ENCODE assay signal across 10 cellular contexts in genomic region chr19:947707-948533, GRCh38. TPM values are rescaled to one million over a fixed set of nuclear protein-coding genes. Genes with fewer than 3 reads are reported as not detected.
DNase-seq lines count a peak whose midpoint lies in the region; ATAC-seq and TF ChIP-seq lines count a peak whose summit lies in the region.
"Had no signal": no experiment of that assay in that cellular context is flagged by ENCODE, and none has a peak within 500 bp of the region (broad histone marks: within the 10 kb centered on the region; RNA-seq: fewer than 3 reads in every experiment).

No MANE protein-coding gene starts in this region.

- no peak for TF ChIP-seq EP300 in upper lobe of left lung (IDR thresholded peaks at IDR 0.05)

- no peak overlapping the region for H3K4me3 ChIP-seq in colonic mucosa
- H3K4me3 ChIP-seq in upper lobe of left lung = no peak overlapping the region
- H3K4me3 ChIP-seq in A673 (ENCODE audit: low read depth, low read length, poor library complexity, severe bottlenecking) = no peak overlapping the region
- H3K4me3 ChIP-seq: SJSA1 had no signal

- DNase-seq in activated CD8-positive, alpha-beta T cell treated with anti-CD3 and anti-CD28 coated beads for 36 hours = no peak
- DNase-seq in activated CD8-positive, alpha-beta T cell treated with anti-CD3 and anti-CD28 coated beads, Interleukin-2, amount 10 ng/mL, durations not matched to agents 7 days and 5 days = no peak
- DNase-seq in colonic mucosa = peak; percentile 53
- peak; percentile 68 to 86 for DNase-seq in upper lobe of left lung
- no peak for DNase-seq in HFFc6
- no peak for DNase-seq in ecto neural progenitor cell (ENCODE audit: low spot score)
- DNase-seq in A673 (ENCODE audit: low spot score) = no peak

- H3K9ac ChIP-seq in colonic mucosa (ENCODE audit: low read depth in 2 of 2, low read length in 2 of 2) = no peak overlapping the region

- H3K27me3 ChIP-seq in colonic mucosa (no peaks in the 10 kb centered on the region), upper lobe of left lung (no peaks in the 10 kb centered on the region), A673 (replicated peaks; ENCODE audit: insufficient read depth, low read depth, low read length, poor library complexity) (no peaks in the 10 kb centered on the region)
- H3K27me3 ChIP-seq: SJSA1 had no signal

- CTCF ChIA-PET in activated CD8-positive, alpha-beta T cell treated with anti-CD3 and anti-CD28 coated beads for 36 hours (lab: Charles Lee) = interaction anchor here (1.0 kb wide), 1 partner anchor 23 kb away, joined by 3 read pairs; no protein-coding TSS in a partner anchor
- CTCF ChIA-PET in activated CD8-positive, alpha-beta T cell treated with anti-CD3 and anti-CD28 coated beads, Interleukin-2, amount 10 ng/mL, durations not matched to agents 7 days and 5 days (lab: Charles Lee) = interaction anchor here (1.0 kb wide), 1 partner anchor 23 kb away, joined by 3 read pairs; no protein-coding TSS in a partner anchor
- CTCF ChIA-PET in A673 (lab: Charles Lee) = no interaction called here

- peak; percentile 37 for ATAC-seq in activated CD8-positive, alpha-beta T cell treated with anti-CD3 and anti-CD28 coated beads for 36 hours
- ATAC-seq in activated CD8-positive, alpha-beta T cell treated with anti-CD3 and anti-CD28 coated beads, Interleukin-2, amount 10 ng/mL, durations not matched to agents 7 days and 5 days = no peak
- peak; percentile 74 for ATAC-seq in HG03175 (IDR thresholded peaks at IDR 0.05; ENCODE audit: unreplicated experiment)
- ATAC-seq in upper lobe of left lung (ENCODE audit: low FRiP score in 2 of 2) = peak; percentile 76

- BruUV-seq in A673 (replicated peaks; lab: Mats Ljungman, UMichigan) = no TSS peak

- no peaks in the 10 kb centered on the region for H3K27me3 Mint-ChIP-seq in activated CD8-positive, alpha-beta T cell treated with anti-CD3 and anti-CD28 coated beads for 36 hours
- H3K27me3 Mint-ChIP-seq in activated CD8-positive, alpha-beta T cell treated with anti-CD3 and anti-CD28 coated beads, Interleukin-2, amount 10 ng/mL, durations not matched to agents 7 days and 5 days (ENCODE audit: low read depth) = no peaks in the 10 kb centered on the region
- peaks cover 8% of the 10 kb centered on the region for H3K27me3 Mint-ChIP-seq in HFFc6 (ENCODE audit: insufficient read depth)

- POLR2A ChIA-PET in activated CD8-positive, alpha-beta T cell treated with anti-CD3 and anti-CD28 coated beads for 36 hours (lab: Charles Lee) = interaction anchor here (1.2 kb wide), 1 partner anchor 19 kb away, joined by 6 read pairs; no protein-coding TSS in a partner anchor
- POLR2A ChIA-PET in activated CD8-positive, alpha-beta T cell treated with anti-CD3 and anti-CD28 coated beads, Interleukin-2, amount 10 ng/mL, durations not matched to agents 7 days and 5 days (lab: Charles Lee) = no interaction called here
- POLR2A ChIA-PET in A673 (lab: Charles Lee; ENCODE audit: low non-redundant PET) = no interaction called here

- H3K27ac ChIP-seq in colonic mucosa (no peak overlapping the region), upper lobe of left lung (peak overlapping the region in 1 of 4 donors; percentile 52), A673 (ENCODE audit: low read depth, low read length, poor library complexity, severe bottlenecking) (no peak overlapping the region)
- H3K27ac ChIP-seq: SJSA1 had no signal

- H3K4me1 Mint-ChIP-seq in activated CD8-positive, alpha-beta T cell treated with anti-CD3 and anti-CD28 coated beads for 36 hours (ENCODE audit: low read depth) = peaks cover 2% of the 10 kb centered on the region
- H3K4me1 Mint-ChIP-seq in activated CD8-positive, alpha-beta T cell treated with anti-CD3 and anti-CD28 coated beads, Interleukin-2, amount 10 ng/mL, durations not matched to agents 7 days and 5 days (ENCODE audit: low read depth) = peaks cover 3% of the 10 kb centered on the region
- H3K4me1 Mint-ChIP-seq in HFFc6 (ENCODE audit: low read depth) = peaks cover 7% of the 10 kb centered on the region

- WGBS in upper lobe of left lung, 2 donors = 76 to 97% methylated on average over 14 to 41 of the region's 46 CpGs

- intact Hi-C loops in activated CD8-positive, alpha-beta T cell treated with anti-CD3 and anti-CD28 coated beads for 36 hours (cut with micrococcal nuclease) = no loop called here
- intact Hi-C loops in colonic mucosa (cut with DNase I) (no loop called here), A673 (cut with micrococcal nuclease; ENCODE audit: unreplicated experiment) (no loop called here)

- TF ChIP-seq POLR2A in upper lobe of left lung (IDR thresholded peaks at IDR 0.05) = no peak

- no peak overlapping the region for H3K4me3 Mint-ChIP-seq in activated CD8-positive, alpha-beta T cell treated with anti-CD3 and anti-CD28 coated beads for 36 hours
- no peak overlapping the region for H3K4me3 Mint-ChIP-seq in activated CD8-positive, alpha-beta T cell treated with anti-CD3 and anti-CD28 coated beads, Interleukin-2, amount 10 ng/mL, durations not matched to agents 7 days and 5 days
- H3K4me3 Mint-ChIP-seq in HFFc6 = no peak overlapping the region

- no peaks in the 10 kb centered on the region for H3K36me3 Mint-ChIP-seq in activated CD8-positive, alpha-beta T cell treated with anti-CD3 and anti-CD28 coated beads for 36 hours (ENCODE audit: low read depth)
- H3K36me3 Mint-ChIP-seq in activated CD8-positive, alpha-beta T cell treated with anti-CD3 and anti-CD28 coated beads, Interleukin-2, amount 10 ng/mL, durations not matched to agents 7 days and 5 days (ENCODE audit: low read depth) = no peaks in the 10 kb centered on the region
- peaks cover 5% of the 10 kb centered on the region for H3K36me3 Mint-ChIP-seq in HFFc6 (ENCODE audit: low read depth)

- peaks cover 10% of the 10 kb centered on the region for H3K4me1 ChIP-seq in colonic mucosa
- H3K4me1 ChIP-seq in upper lobe of left lung = peaks cover 6 to 10% (median 6%) of the 10 kb centered on the region in 4 donors
- peaks cover 5% of the 10 kb centered on the region for H3K4me1 ChIP-seq in A673 (ENCODE audit: insufficient read depth, low read length, poor library complexity, severe bottlenecking)

- H3K36me3 ChIP-seq in colonic mucosa (no peaks in the 10 kb centered on the region), upper lobe of left lung (peaks cover 0 to 8% (median 0%) of the 10 kb centered on the region in 4 donors), A673 (ENCODE audit: insufficient read depth, low read length, poor library complexity, severe bottlenecking) (no peaks in the 10 kb centered on the region)
- H3K36me3 ChIP-seq: SJSA1 had no signal

- no peak for TF ChIP-seq CTCF in activated CD8-positive, alpha-beta T cell treated with anti-CD3 and anti-CD28 coated beads for 36 hours (IDR thresholded peaks at IDR 0.05)
- no peak for TF ChIP-seq CTCF in colonic mucosa (IDR thresholded peaks at IDR 0.05)
- TF ChIP-seq CTCF in upper lobe of left lung (IDR thresholded peaks at IDR 0.05) = no peak
- TF ChIP-seq CTCF in HFFc6 (IDR thresholded peaks at IDR 0.05) = no peak
- no peak for TF ChIP-seq CTCF in A673 (conservative IDR thresholded peaks at IDR 0.05; ENCODE audit: low read depth, low read length)

- no peak overlapping the region for H3K27ac Mint-ChIP-seq in activated CD8-positive, alpha-beta T cell treated with anti-CD3 and anti-CD28 coated beads for 36 hours
- H3K27ac Mint-ChIP-seq in activated CD8-positive, alpha-beta T cell treated with anti-CD3 and anti-CD28 coated beads, Interleukin-2, amount 10 ng/mL, durations not matched to agents 7 days and 5 days = no peak overlapping the region
- H3K27ac Mint-ChIP-seq in HFFc6 = no peak overlapping the region

- no peaks in the 10 kb centered on the region for H3K9me3 Mint-ChIP-seq in activated CD8-positive, alpha-beta T cell treated with anti-CD3 and anti-CD28 coated beads for 36 hours
- H3K9me3 Mint-ChIP-seq in activated CD8-positive, alpha-beta T cell treated with anti-CD3 and anti-CD28 coated beads, Interleukin-2, amount 10 ng/mL, durations not matched to agents 7 days and 5 days (ENCODE audit: insufficient read depth) = no peaks in the 10 kb centered on the region
- no peaks in the 10 kb centered on the region for H3K9me3 Mint-ChIP-seq in HFFc6

- H3K9me3 ChIP-seq in colonic mucosa (no peaks in the 10 kb centered on the region), upper lobe of left lung (no peaks in the 10 kb centered on the region), A673 (ENCODE audit: low read depth, low read length, poor library complexity, severe bottlenecking) (no peaks in the 10 kb centered on the region)
- H3K9me3 ChIP-seq: SJSA1 had no signal

RNA-seq across cellular contexts. Expression of gene ARID3A, which starts 22.1 kb away (rescaled TPM):
- 10 to 100 TPM; 18.7 to 22.1 TPM for total RNA-seq in activated CD8-positive, alpha-beta T cell treated with anti-CD3 and anti-CD28 coated beads for 36 hours
- 10 to 100 TPM; 26.7 to 27.7 TPM for total RNA-seq in activated CD8-positive, alpha-beta T cell treated with anti-CD3 and anti-CD28 coated beads, Interleukin-2, amount 10 ng/mL, durations not matched to agents 7 days and 5 days
- total RNA-seq in colonic mucosa (10 to 100 TPM in 1 of 2 donors, 1 to 10 TPM in 1; 8.7 to 13.0 TPM), upper lobe of left lung (10 to 100 TPM in 4 of 6 donors, 1 to 10 TPM in 2; 7.1 to 54.5 (median 19.2) TPM), A673 (2021) (19.6 and 26.3 TPM in 2 replicates)
- total RNA-seq in HFFc6 (2021; fragmentation: NEBNext Ultra II Directional; extraction: Animal tissue kit (Norgen Biotek cat#: 25700)) = 10 to 100 TPM; 35.1 to 44.2 (median 38.4) TPM

RNA-seq across cellular contexts. Expression of gene KISS1R, which starts 30.8 kb away (rescaled TPM):
- total RNA-seq in activated CD8-positive, alpha-beta T cell treated with anti-CD3 and anti-CD28 coated beads for 36 hours = 10 to 100 TPM; 14.0 to 15.5 TPM
- 1 to 10 TPM in 1 of 2 experiments, under 1 TPM in 1; 0.55 to 1.1 TPM for total RNA-seq in activated CD8-positive, alpha-beta T cell treated with anti-CD3 and anti-CD28 coated beads, Interleukin-2, amount 10 ng/mL, durations not matched to agents 7 days and 5 days
- total RNA-seq in colonic mucosa = under 1 TPM in 1 of 2 donors, not detected in 1; 0.21 TPM
- total RNA-seq in upper lobe of left lung = not detected
- not detected for total RNA-seq in HFFc6 (2021; fragmentation: NEBNext Ultra II Directional; extraction: Animal tissue kit (Norgen Biotek cat#: 25700))
- total RNA-seq in A673 (2021) = 0.20 TPM in 1 of 2 replicates, not detected in the other
- total RNA-seq: endothelial cell of umbilical vein, SJSA1 had no signal

RNA-seq across cellular contexts. Expression of gene R3HDM4, which starts 34.9 kb away (rescaled TPM):
- 10 to 100 TPM; 58.4 to 61.5 TPM for total RNA-seq in activated CD8-positive, alpha-beta T cell treated with anti-CD3 and anti-CD28 coated beads for 36 hours
- total RNA-seq in activated CD8-positive, alpha-beta T cell treated with anti-CD3 and anti-CD28 coated beads, Interleukin-2, amount 10 ng/mL, durations not matched to agents 7 days and 5 days = 10 to 100 TPM; 75.9 to 76.7 TPM
- total RNA-seq in colonic mucosa (10 to 100 TPM; 54.5 to 55.6 TPM), upper lobe of left lung (10 to 100 TPM; 39.6 to 71.2 (median 63.3) TPM), A673 (2021) (39.3 and 45.5 TPM in 2 replicates)
- total RNA-seq in HFFc6 (2021; fragmentation: NEBNext Ultra II Directional; extraction: Animal tissue kit (Norgen Biotek cat#: 25700)) = 10 to 100 TPM; 41.9 to 53.4 (median 45.9) TPM

RNA-seq across cellular contexts. Expression of gene WDR18, which starts 36.2 kb away (rescaled TPM):
- total RNA-seq in activated CD8-positive, alpha-beta T cell treated with anti-CD3 and anti-CD28 coated beads for 36 hours = 10 to 100 TPM; 75.3 to 78.1 TPM
- 10 to 100 TPM; 51.5 to 53.0 TPM for total RNA-seq in activated CD8-positive, alpha-beta T cell treated with anti-CD3 and anti-CD28 coated beads, Interleukin-2, amount 10 ng/mL, durations not matched to agents 7 days and 5 days
- 10 to 100 TPM; 26.5 to 81.5 TPM for total RNA-seq in colonic mucosa
- total RNA-seq in upper lobe of left lung = 100 to 1,000 TPM in 1 of 6 donors, 10 to 100 TPM in 5; 29.2 to 122 (median 38.6) TPM
- 10 to 100 TPM; 47.5 to 55.8 (median 51.3) TPM for total RNA-seq in HFFc6 (2021; fragmentation: NEBNext Ultra II Directional; extraction: Animal tissue kit (Norgen Biotek cat#: 25700))
- 109 and 116 TPM in 2 replicates for total RNA-seq in A673 (2021)

RNA-seq across cellular contexts. Expression of gene GRIN3B, which starts 52.3 kb away (rescaled TPM):
- under 1 TPM in 1 of 2 experiments, not detected in 1; 0.07 TPM for total RNA-seq in activated CD8-positive, alpha-beta T cell treated with anti-CD3 and anti-CD28 coated beads for 36 hours
- not detected for total RNA-seq in activated CD8-positive, alpha-beta T cell treated with anti-CD3 and anti-CD28 coated beads, Interleukin-2, amount 10 ng/mL, durations not matched to agents 7 days and 5 days
- not detected for total RNA-seq in colonic mucosa
- 10 to 100 TPM in 1 of 6 donors, 1 to 10 TPM in 4, under 1 TPM in 1; 0.06 to 18.9 (median 5.6) TPM for total RNA-seq in upper lobe of left lung
- total RNA-seq in HFFc6 (2021; fragmentation: NEBNext Ultra II Directional; extraction: Animal tissue kit (Norgen Biotek cat#: 25700)) = under 1 TPM; 0.34 to 0.66 (median 0.41) TPM
- not detected in 2 replicates for total RNA-seq in A673 (2021)
- total RNA-seq: SJSA1 had no signal

Comparison
In these comparisons a context has a peak if more than half of its experiments do, and no peak if none do; other contexts are left out.
1. RNA of gene KISS1R, which starts 30.8 kb away (total RNA-seq): 14.0 to 15.5 TPM in activated CD8-positive, alpha-beta T cell treated with anti-CD3 and anti-CD28 coated beads for 36 hours; 0.55 to 1.1 TPM in activated CD8-positive, alpha-beta T cell treated with anti-CD3 and anti-CD28 coated beads, Interleukin-2, amount 10 ng/mL, durations not matched to agents 7 days and 5 days, 0.21 TPM in colonic mucosa, not detected in upper lobe of left lung, not detected in HFFc6 and 0.20 TPM in A673; every median in the first group is over 4 times any median in the second.
2. DNase-seq: peak in colonic mucosa (single experiment) and upper lobe of left lung (2 of 2); none in activated CD8-positive, alpha-beta T cell treated with anti-CD3 and anti-CD28 coated beads for 36 hours (single experiment), activated CD8-positive, alpha-beta T cell treated with anti-CD3 and anti-CD28 coated beads, Interleukin-2, amount 10 ng/mL, durations not matched to agents 7 days and 5 days (single experiment), HFFc6 (single experiment), ecto neural progenitor cell (single experiment) and A673 (single experiment).